ENCODE assay signal across 1 cellular context in genomic region chr11:747176-748006, GRCh38.
A peak's percentile ranks its signal among the peaks of the same experiment; 100 is the strongest.
TF ChIP-seq lines count a peak whose summit lies in the region.

TALDO1 (plus strand) TSS chr11:747464; CDS start chr11:747482, 18 bp downstream.

TF ChIP-seq in K562, 482 proteins besides CTCF, POLR2A, EP300 and RAD21 (continued from another document):
- TF ChIP-seq ERF (CRISPR knock-in tag; IDR thresholded peaks at IDR 0.05) (no peak), NONO (IDR thresholded peaks at IDR 0.05; ENCODE audit: low read depth in 2 of 2, low read length in 1 of 2) (peak in 1 of 2 experiments; percentile 52; a peak in 1 of 4 replicates), NFIC (IDR thresholded peaks at IDR 0.05) (peak; percentile 10; the same call in 1 of the 2 replicates), ZNF586 (CRISPR knock-in tag; conservative IDR thresholded peaks at IDR 0.05) (no peak), RBM22 (IDR thresholded peaks at IDR 0.05; ENCODE audit: low read depth, low read length, poor library complexity, severe bottlenecking) (peak; percentile 37), NR3C1 (CRISPR knock-in tag; IDR thresholded peaks at IDR 0.05) (peak; percentile 22; the same call in 1 of the 2 replicates), POU5F1 (IDR thresholded peaks at IDR 0.05; ENCODE audit: borderline replicate concordance, low read depth, low read length, partially characterized antibody) (no peak), ZNF740 (CRISPR knock-in tag; IDR thresholded peaks at IDR 0.05) (0 out of 2 replicates have a peak, but pooled peaks have one; percentile 7), ZNF740 (tag; IDR thresholded peaks at IDR 0.05) (no peak)
- TF ChIP-seq, protein P1, sequence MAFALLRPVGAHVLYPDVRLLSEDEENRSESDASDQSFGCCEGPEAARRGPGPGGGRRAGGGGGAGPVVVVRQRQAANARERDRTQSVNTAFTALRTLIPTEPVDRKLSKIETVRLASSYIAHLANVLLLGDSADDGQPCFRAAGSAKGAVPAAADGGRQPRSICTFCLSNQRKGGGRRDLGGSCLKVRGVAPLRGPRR (CRISPR knock-in tag; IDR thresholded peaks at IDR 0.05) = no peak
- TF ChIP-seq, protein P2, sequence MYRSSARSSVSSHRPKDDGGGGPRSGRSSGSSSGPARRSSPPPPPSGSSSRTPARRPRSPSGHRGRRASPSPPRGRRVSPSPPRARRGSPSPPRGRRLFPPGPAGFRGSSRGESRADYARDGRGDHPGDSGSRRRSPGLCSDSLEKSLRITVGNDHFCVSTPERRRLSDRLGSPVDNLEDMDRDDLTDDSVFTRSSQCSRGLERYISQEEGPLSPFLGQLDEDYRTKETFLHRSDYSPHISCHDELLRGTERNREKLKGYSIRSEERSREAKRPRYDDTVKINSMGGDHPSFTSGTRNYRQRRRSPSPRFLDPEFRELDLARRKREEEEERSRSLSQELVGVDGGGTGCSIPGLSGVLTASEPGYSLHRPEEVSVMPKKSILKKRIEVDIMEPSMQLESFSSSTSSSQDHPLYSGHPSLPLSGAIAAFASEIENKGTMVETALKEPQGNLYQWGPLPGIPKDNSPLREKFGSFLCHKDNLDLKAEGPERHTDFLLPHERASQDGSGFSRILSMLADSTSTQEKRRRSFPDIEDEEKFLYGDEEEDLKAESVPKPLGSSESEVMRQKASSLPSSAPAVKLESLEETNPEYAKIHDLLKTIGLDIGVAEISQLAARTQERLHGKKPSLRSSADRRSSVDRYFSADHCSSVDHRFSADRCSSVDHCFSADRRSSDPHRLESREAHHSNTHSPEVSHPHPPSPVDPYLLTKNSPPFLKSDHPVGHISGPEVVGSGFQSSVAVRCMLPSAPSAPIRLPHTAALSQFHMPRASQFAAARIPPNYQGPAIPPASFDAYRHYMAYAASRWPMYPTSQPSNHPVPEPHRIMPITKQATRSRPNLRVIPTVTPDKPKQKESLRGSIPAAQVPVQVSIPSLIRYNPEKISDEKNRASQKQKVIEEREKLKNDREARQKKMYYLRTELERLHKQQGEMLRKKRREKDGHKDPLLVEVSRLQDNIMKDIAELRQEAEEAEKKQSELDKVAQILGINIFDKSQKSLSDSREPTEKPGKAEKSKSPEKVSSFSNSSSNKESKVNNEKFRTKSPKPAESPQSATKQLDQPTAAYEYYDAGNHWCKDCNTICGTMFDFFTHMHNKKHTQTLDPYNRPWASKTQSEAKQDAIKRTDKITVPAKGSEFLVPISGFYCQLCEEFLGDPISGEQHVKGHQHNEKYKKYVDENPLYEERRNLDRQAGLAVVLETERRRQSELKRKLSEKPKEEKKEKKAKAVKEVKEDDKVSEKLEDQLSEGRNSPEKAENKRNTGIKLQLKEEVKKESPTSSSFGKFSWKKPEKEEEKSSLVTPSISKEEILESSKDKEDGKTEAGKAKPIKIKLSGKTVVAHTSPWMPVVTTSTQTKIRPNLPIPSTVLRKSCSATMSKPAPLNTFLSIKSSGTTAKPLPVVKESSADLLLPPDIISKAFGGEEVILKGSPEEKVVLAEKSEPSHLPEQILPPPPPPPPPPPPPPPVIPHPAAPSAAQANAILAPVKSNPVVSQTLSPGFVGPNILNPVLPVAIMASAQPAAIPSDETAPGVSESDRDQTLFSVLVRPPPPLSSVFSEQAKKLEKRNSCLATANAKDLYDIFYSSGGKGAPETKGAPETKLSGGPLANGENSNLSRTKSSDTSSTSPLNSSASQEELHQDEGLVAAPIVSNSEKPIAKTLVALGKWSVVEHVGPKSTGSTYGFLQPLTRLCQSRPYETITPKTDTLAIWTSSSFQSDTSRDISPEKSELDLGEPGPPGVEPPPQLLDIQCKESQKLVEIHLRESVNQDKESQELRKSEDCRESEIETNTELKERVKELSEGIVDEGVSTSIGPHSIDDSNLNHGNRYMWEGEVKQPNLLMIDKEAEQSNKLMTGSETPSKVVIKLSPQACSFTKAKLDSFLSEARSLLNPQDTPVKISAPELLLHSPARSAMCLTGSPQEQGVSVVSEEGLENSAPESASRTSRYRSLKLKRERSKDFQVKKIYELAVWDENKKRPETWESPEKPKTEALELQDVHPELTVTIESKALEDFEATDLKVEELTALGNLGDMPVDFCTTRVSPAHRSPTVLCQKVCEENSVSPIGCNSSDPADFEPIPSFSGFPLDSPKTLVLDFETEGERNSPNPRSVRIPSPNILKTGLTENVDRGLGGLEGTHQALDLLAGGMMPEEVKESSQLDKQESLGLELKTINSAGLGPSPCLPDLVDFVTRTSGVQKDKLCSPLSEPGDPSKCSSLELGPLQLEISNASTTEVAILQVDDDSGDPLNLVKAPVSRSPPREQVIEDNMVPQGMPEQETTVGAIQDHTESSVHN (IDR thresholded peaks at IDR 0.05; ENCODE audit: borderline replicate concordance in 1 of 2, low read depth in 1 of 2) = no peak
